In the genomic region with DNA sequence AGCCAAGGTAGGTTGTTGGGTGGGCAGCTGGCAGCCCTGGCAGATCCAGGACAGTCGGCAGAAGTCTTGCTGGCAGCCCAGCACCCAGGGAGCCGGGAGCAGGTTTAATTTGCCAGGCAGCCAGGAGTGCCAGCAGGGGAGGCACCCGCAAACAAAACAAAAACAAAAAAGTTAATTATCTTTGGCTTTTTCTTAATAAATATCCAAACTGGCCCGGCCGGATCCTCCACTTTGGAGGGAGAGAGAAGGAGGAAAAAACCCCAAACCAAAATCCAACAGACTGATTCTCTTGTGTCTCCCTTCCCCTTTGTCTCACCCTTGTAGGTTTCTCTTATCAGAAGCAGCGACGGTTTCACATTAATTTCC, we compare ENCODE assay signal across 27 cellular contexts.
DNase-seq lines count a peak whose midpoint lies in the region; ATAC-seq and TF ChIP-seq lines count a peak whose summit lies in the region.
"Had no signal": no experiment of that assay in that cellular context is flagged by ENCODE, and none has a peak within 500 bp of the region (broad histone marks: within the 10 kb centered on the region; RNA-seq: fewer than 3 reads in every experiment).

No MANE protein-coding gene starts in this region.

- 46 to 47% methylated on average over 7 of the region's 7 CpGs for WGBS in esophagus squamous epithelium, 2 donors
- WGBS in sigmoid colon, 2 donors: 32 to 64% methylated on average over 7 of the region's 7 CpGs

- TF ChIP-seq EP300 in sigmoid colon (IDR thresholded peaks at IDR 0.05): no peak

- no peak for ATAC-seq in left cardiac atrium
- ATAC-seq in GM18907 (IDR thresholded peaks at IDR 0.05; ENCODE audit: unreplicated experiment): no peak

- H3K9me3 ChIP-seq in right atrium auricular region (no peaks in the 10 kb centered on the region), esophagus squamous epithelium (no peaks in the 10 kb centered on the region), sigmoid colon (no peaks in the 10 kb centered on the region)

- H3K36me3 ChIP-seq in right atrium auricular region (no peaks in the 10 kb centered on the region), esophagus squamous epithelium (peaks cover 0 to 10% (median 0%) of the 10 kb centered on the region in 3 donors), sigmoid colon (no peaks in the 10 kb centered on the region)

- no peak for DNase-seq in right atrium auricular region (ENCODE audit: low spot score)
- no peak for DNase-seq in left cardiac atrium
- no peak for DNase-seq in esophagus squamous epithelium (lab: John Stamatoyannopoulos, UW)
- DNase-seq in sigmoid colon: no peak
- no peak for DNase-seq in epidermal melanocyte (ENCODE audit: insufficient read length, low spot score)
- DNase-seq in activated CD4-positive, alpha-beta T cell treated with anti-CD3 and anti-CD28 coated beads for 1 hour: no peak
- no peak for DNase-seq in NCI-H2029 (lab: John Stamatoyannopoulos, UW)
- DNase-seq: activated B cell treated with CpG ODN at 0.5 μM for 24 hours; activated CD4-positive, alpha-beta T cell treated with anti-CD3 and anti-CD28 coated beads, Interleukin-2, amount 50 U/mL, for 4 hours; activated CD8-positive, alpha-beta memory T cell treated with anti-CD3 and anti-CD28 coated beads, Interleukin-2, amount 50 U/mL, for 4 hours; activated naive CD8-positive, alpha-beta T cell treated with anti-CD3 and anti-CD28 coated beads, Interleukin-2, amount 10 ng/mL, durations not matched to agents 7 days and 5 days; AML-193; cerebellar nuclear complex; DND-41; dorsolateral prefrontal cortex; IMR-90; kidney glomerular epithelial cell; NCI-H1092 treated with DMSO at 0.1 percent for 48 hours; NCI-H1930; NCI-H345; occipital lobe; retina; Right ventricle myocardium superior; stimulated activated CD4-positive, alpha-beta T cell treated with anti-CD3 and anti-CD28 coated beads, Interleukin-4, amount 100 ng/mL, for 24 hours; stimulated activated naive CD4-positive, alpha-beta T cell treated with Interleukin-2 at 50 U/mL for 16 hours; T-helper 9 cell had no signal

- TF ChIP-seq POLR2A in esophagus squamous epithelium (IDR thresholded peaks at IDR 0.05) (no peak), sigmoid colon (IDR thresholded peaks at IDR 0.05) (no peak)

- H3K27me3 ChIP-seq in right atrium auricular region (no peaks in the 10 kb centered on the region), esophagus squamous epithelium (peaks cover 0 to 4% (median 0%) of the 10 kb centered on the region in 4 donors), sigmoid colon (no peaks in the 10 kb centered on the region)

- TF ChIP-seq CTCF in right atrium auricular region (IDR thresholded peaks at IDR 0.05): no peak
- no peak for TF ChIP-seq CTCF in esophagus squamous epithelium (IDR thresholded peaks at IDR 0.05)
- no peak for TF ChIP-seq CTCF in sigmoid colon (IDR thresholded peaks at IDR 0.05)

- H3K27ac ChIP-seq in right atrium auricular region (peak overlapping the region; percentile 45 to 53), esophagus squamous epithelium (peak overlapping the region; percentile 75 to 83 (median 80)), sigmoid colon (peak overlapping the region in 3 of 4 donors; percentile 48 to 59 (median 53))
- H3K27ac ChIP-seq: dorsolateral prefrontal cortex had no signal

- H3K4me3 ChIP-seq in right atrium auricular region: no peak overlapping the region
- peak overlapping the region in 2 of 4 donors; percentile 7 to 16 for H3K4me3 ChIP-seq in esophagus squamous epithelium
- no peak overlapping the region for H3K4me3 ChIP-seq in sigmoid colon
- H3K4me3 ChIP-seq: dorsolateral prefrontal cortex had no signal

- H3K4me1 ChIP-seq in right atrium auricular region (peaks cover 0 to 42% of the 10 kb centered on the region in 2 donors), esophagus squamous epithelium (peaks cover 23 to 65% (median 30%) of the 10 kb centered on the region in 3 donors), sigmoid colon (peaks cover 0 to 47% (median 43%) of the 10 kb centered on the region in 4 donors)

- intact Hi-C loops in left cardiac atrium (cut with DNase I): loop anchor here (10.0 kb wide), 2 partner anchors 45 to 95 kb away; partner anchors contain the start of gene CASZ1 (in 1 of the 2)
- intact Hi-C loops in esophagus squamous epithelium (cut with DNase I): loop anchor here (10.0 kb wide), 1 partner anchor 95 kb away; the partner anchor contains the start of gene CASZ1
- intact Hi-C loops in sigmoid colon (cut with DNase I): loop anchor here (10.0 kb wide), 1 partner anchor 165 kb away; no protein-coding TSS in a partner anchor
